28 cellular contexts compared by ENCODE assay signal in the genomic region with DNA sequence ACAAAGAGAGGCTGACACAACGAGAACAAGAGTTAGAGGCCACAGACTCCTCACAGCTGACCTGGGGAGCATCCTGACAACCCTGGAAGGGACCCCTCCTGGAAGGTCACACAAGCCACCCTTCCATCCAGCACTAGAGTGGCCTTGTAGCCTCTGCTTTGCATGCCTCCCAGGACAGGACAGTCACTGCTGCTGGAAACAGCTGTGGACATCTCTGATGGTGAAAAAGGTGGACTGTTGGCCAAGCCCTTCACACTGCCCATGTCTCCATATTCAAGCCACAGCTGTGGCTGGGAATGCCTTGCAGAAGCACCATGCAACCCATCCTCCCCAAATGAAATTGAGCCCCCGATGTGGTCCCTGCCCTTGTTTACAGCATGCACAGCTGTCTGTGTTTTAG.
"Had no signal": no experiment of that assay in that cellular context is flagged by ENCODE, and none has a peak within 500 bp of the region (broad histone marks: within the 10 kb centered on the region; RNA-seq: fewer than 3 reads in every experiment).

No MANE protein-coding gene starts in this region.

- H3K27me3 ChIP-seq: stomach, suprapubic skin, testis, thyroid gland, tibial artery, tibial nerve, transverse colon, upper lobe of left lung, upper lobe of right lung, uterus, vagina had no signal

- H3K27ac ChIP-seq: stomach, suprapubic skin, testis, thoracic aorta, thyroid gland, tibial artery, tibial nerve, transverse colon, upper lobe of left lung, upper lobe of right lung, uterus, vagina had no signal

- H3K27ac Mint-ChIP-seq: stimulated activated effector memory CD8-positive, alpha-beta T cell treated with anti-CD3 and anti-CD28 coated beads, Interleukin-12 subunit alpha, Interleukin-12 subunit beta, amount 100 ng/mL, for 72 hours; stimulated activated memory B cell treated with anti-CD40 and anti-IgM and Interleukin-4, amounts not matched to agents 10 μg/mL and 1 μg/mL and 100 μg/mL, for 72 hours; stimulated activated naive B cell treated with anti-CD40 and anti-IgM and Interleukin-4, amounts not matched to agents 10 μg/mL and 1 μg/mL and 100 μg/mL, for 72 hours; stimulated activated naive CD8-positive, alpha-beta T cell treated with anti-CD3 and anti-CD28 coated beads, Interleukin-15, amount 100 ng/mL, for 72 hours; stimulated activated naive CD8-positive, alpha-beta T cell treated with anti-CD3 and anti-CD28 coated beads, Interleukin-15, Interleukin-2, amounts not matched to agents 100 ng/mL and 50 ng/mL, for 24 hours; type B pancreatic cell had no signal

- H3K4me3 Mint-ChIP-seq: stimulated activated effector memory CD8-positive, alpha-beta T cell treated with anti-CD3 and anti-CD28 coated beads, Interleukin-12 subunit alpha, Interleukin-12 subunit beta, amount 100 ng/mL, for 72 hours; stimulated activated memory B cell treated with anti-CD40 and anti-IgM and Interleukin-4, amounts not matched to agents 10 μg/mL and 1 μg/mL and 100 μg/mL, for 72 hours; stimulated activated naive B cell treated with anti-CD40 and anti-IgM and Interleukin-4, amounts not matched to agents 10 μg/mL and 1 μg/mL and 100 μg/mL, for 72 hours; stimulated activated naive CD8-positive, alpha-beta T cell treated with anti-CD3 and anti-CD28 coated beads, Interleukin-15, amount 100 ng/mL, for 72 hours; stimulated activated naive CD8-positive, alpha-beta T cell treated with anti-CD3 and anti-CD28 coated beads, Interleukin-15, Interleukin-2, amounts not matched to agents 100 ng/mL and 50 ng/mL, for 24 hours; type B pancreatic cell had no signal

- H3K4me1 ChIP-seq: stomach, suprapubic skin, testis, thyroid gland, tibial artery, tibial nerve, transverse colon, upper lobe of left lung, upper lobe of right lung, uterus, vagina had no signal

- H3K36me3 Mint-ChIP-seq: stimulated activated effector memory CD8-positive, alpha-beta T cell treated with anti-CD3 and anti-CD28 coated beads, Interleukin-12 subunit alpha, Interleukin-12 subunit beta, amount 100 ng/mL, for 72 hours; stimulated activated memory B cell treated with anti-CD40 and anti-IgM and Interleukin-4, amounts not matched to agents 10 μg/mL and 1 μg/mL and 100 μg/mL, for 72 hours; stimulated activated naive B cell treated with anti-CD40 and anti-IgM and Interleukin-4, amounts not matched to agents 10 μg/mL and 1 μg/mL and 100 μg/mL, for 72 hours; type B pancreatic cell had no signal

- FAIRE-seq: urothelium cell line had no signal

- H3K4me3 ChIP-seq: stomach, suprapubic skin, testis, thoracic aorta, thyroid gland, tibial artery, tibial nerve, transverse colon, upper lobe of left lung, upper lobe of right lung, uterus, vagina had no signal

- H3K36me3 ChIP-seq: stomach, suprapubic skin, thoracic aorta, thyroid gland, tibial artery, tibial nerve, transverse colon, upper lobe of left lung, upper lobe of right lung, uterus, vagina had no signal

- H3K9me3 Mint-ChIP-seq: stimulated activated effector memory CD8-positive, alpha-beta T cell treated with anti-CD3 and anti-CD28 coated beads, Interleukin-12 subunit alpha, Interleukin-12 subunit beta, amount 100 ng/mL, for 72 hours; stimulated activated memory B cell treated with anti-CD40 and anti-IgM and Interleukin-4, amounts not matched to agents 10 μg/mL and 1 μg/mL and 100 μg/mL, for 72 hours; stimulated activated naive CD8-positive, alpha-beta T cell treated with anti-CD3 and anti-CD28 coated beads, Interleukin-15, amount 100 ng/mL, for 72 hours; stimulated activated naive CD8-positive, alpha-beta T cell treated with anti-CD3 and anti-CD28 coated beads, Interleukin-15, Interleukin-2, amounts not matched to agents 100 ng/mL and 50 ng/mL, for 24 hours had no signal

- H3K9me3 ChIP-seq: stomach, suprapubic skin, testis, thoracic aorta, thyroid gland, tibial artery, transverse colon, upper lobe of left lung, upper lobe of right lung, uterus, vagina had no signal

- H3K27me3 Mint-ChIP-seq: stimulated activated memory B cell treated with anti-CD40 and anti-IgM and Interleukin-4, amounts not matched to agents 10 μg/mL and 1 μg/mL and 100 μg/mL, for 72 hours; type B pancreatic cell had no signal

- H3K4me1 Mint-ChIP-seq: stimulated activated effector memory CD8-positive, alpha-beta T cell treated with anti-CD3 and anti-CD28 coated beads, Interleukin-12 subunit alpha, Interleukin-12 subunit beta, amount 100 ng/mL, for 72 hours; stimulated activated memory B cell treated with anti-CD40 and anti-IgM and Interleukin-4, amounts not matched to agents 10 μg/mL and 1 μg/mL and 100 μg/mL, for 72 hours; stimulated activated naive B cell treated with anti-CD40 and anti-IgM and Interleukin-4, amounts not matched to agents 10 μg/mL and 1 μg/mL and 100 μg/mL, for 72 hours; stimulated activated naive CD8-positive, alpha-beta T cell treated with anti-CD3 and anti-CD28 coated beads, Interleukin-15, amount 100 ng/mL, for 72 hours had no signal

- DNase-seq: stimulated activated CD4-positive, alpha-beta T cell treated with anti-CD3 and anti-CD28 coated beads, Interleukin-2, amount 100 ng/mL, for 48 hours; stimulated activated CD4-positive, alpha-beta T cell treated with anti-CD3 and anti-CD28 coated beads, Interleukin-4, amount 100 ng/mL, for 1 hour; stimulated activated CD4-positive, alpha-beta T cell treated with anti-CD3 and anti-CD28 coated beads, Interleukin-4, amount 100 ng/mL, for 24 hours; stimulated activated CD4-positive, alpha-beta T cell treated with anti-CD3 and anti-CD28 coated beads, Interleukin-4, amount 100 ng/mL, for 4 hours; stimulated activated CD8-positive, alpha-beta memory T cell treated with anti-CD3 and anti-CD28 coated beads, Interleukin-4, amount 100 ng/mL, for 48 hours; stimulated activated naive B cell treated with anti-CD40 and anti-IgM and Interleukin-4, amounts not matched to agents 10 μg/mL and 1 μg/mL and 100 μg/mL, for 72 hours; stimulated activated naive CD4-positive, alpha-beta T cell; stimulated activated naive CD4-positive, alpha-beta T cell treated with Interleukin-2 at 50 U/mL for 16 hours; stimulated activated naive CD8-positive, alpha-beta T cell treated with anti-CD3 and anti-CD28 coated beads, Interleukin-15, amount 100 ng/mL, for 72 hours; stimulated activated naive CD8-positive, alpha-beta T cell treated with anti-CD3 and anti-CD28 coated beads, Interleukin-15, Interleukin-2, amounts not matched to agents 100 U/mL and 50 U/mL, for 24 hours; stomach; substantia nigra; testis; thyroid gland; tibial artery; transverse colon; upper lobe of right lung; uterus had no signal

- ATAC-seq: stimulated activated effector memory CD8-positive, alpha-beta T cell treated with anti-CD3 and anti-CD28 coated beads, Interleukin-12 subunit alpha, Interleukin-12 subunit beta, amount 100 ng/mL, for 72 hours; stimulated activated memory B cell treated with anti-CD40 and anti-IgM and Interleukin-4, amounts not matched to agents 10 μg/mL and 1 μg/mL and 100 μg/mL, for 72 hours; stimulated activated naive B cell treated with anti-CD40 and anti-IgM and Interleukin-4, amounts not matched to agents 10 μg/mL and 1 μg/mL and 100 μg/mL, for 72 hours; stimulated activated naive CD8-positive, alpha-beta T cell treated with anti-CD3 and anti-CD28 coated beads, Interleukin-15, amount 100 ng/mL, for 72 hours; stimulated activated naive CD8-positive, alpha-beta T cell treated with anti-CD3 and anti-CD28 coated beads, Interleukin-15, Interleukin-2, amounts not matched to agents 100 U/mL and 50 U/mL, for 24 hours; upper lobe of right lung had no signal
